16 cellular contexts compared by ENCODE assay signal in genomic region chr14:55136241-55136640, GRCh38. TPM values are rescaled to one million over a fixed set of nuclear protein-coding genes. Genes with fewer than 3 reads are reported as not detected.
DNase-seq lines count a peak whose midpoint lies in the region; ATAC-seq and TF ChIP-seq lines count a peak whose summit lies in the region.
"Had no signal": no experiment of that assay in that cellular context is flagged by ENCODE, and none has a peak within 500 bp of the region (broad histone marks: within the 10 kb centered on the region; RNA-seq: fewer than 3 reads in every experiment).

No MANE protein-coding gene starts in this region.

- peak overlapping the region; percentile 47; the same call in 1 of the 3 replicates for H2BK15ac ChIP-seq in IMR-90 (ENCODE audit: low read depth, low read length)

- no peak for TF ChIP-seq RAD21 in IMR-90 (IDR thresholded peaks at IDR 0.05; ENCODE audit: low read length)

- peak overlapping the region; percentile 71 for H2BK5ac ChIP-seq in IMR-90 (ENCODE audit: low read depth, low read length, poor library complexity, severe bottlenecking)

- peaks cover 4% of the 10 kb centered on the region for H3K27me3 Mint-ChIP-seq in type B pancreatic cell
- H3K27me3 Mint-ChIP-seq in activated CD4-positive, alpha-beta T cell treated with anti-CD3 and anti-CD28 coated beads for 36 hours, result peaks cover 5% of the 10 kb centered on the region
- H3K27me3 Mint-ChIP-seq: activated naive CD8-positive, alpha-beta T cell; CD4-positive, CD25-positive, alpha-beta regulatory T cell had no signal

- CTCF ChIA-PET in IMR-90 (lab: Yijun Ruan, JAX) (interaction anchor here (0.7 to 1.4 kb wide), 2 partner anchors 45 to 64 kb away, joined by 3 to 7 read pairs; no protein-coding TSS in a partner anchor), mammary epithelial cell (lab: Charles Lee; ENCODE audit: low non-redundant PET) (no interaction called here)
- CTCF ChIA-PET in activated CD4-positive, alpha-beta T cell treated with anti-CD3 and anti-CD28 coated beads for 36 hours (lab: Charles Lee), result interaction anchor here (0.5 kb wide), 1 partner anchor 18 kb away, joined by 3 read pairs; no protein-coding TSS in a partner anchor

- H3K9me1 ChIP-seq in IMR-90 (ENCODE audit: insufficient read depth, low read length), result peaks cover 35% of the 10 kb centered on the region

- no peak overlapping the region for H2BK120ac ChIP-seq in IMR-90 (ENCODE audit: low read depth, low read length)

- H4K5ac ChIP-seq in IMR-90 (ENCODE audit: low read depth, low read length), result no peak overlapping the region

- no peak overlapping the region for H3K23ac ChIP-seq in IMR-90 (ENCODE audit: low read depth, low read length)

- intact Hi-C loops in IMR-90 (cut with micrococcal nuclease), result loop anchor here (2.0 kb wide), 1 partner anchor 47 kb away; no protein-coding TSS in a partner anchor
- intact Hi-C loops in mammary epithelial cell (cut with micrococcal nuclease), result loop anchor here (1.0 kb wide), 1 partner anchor 47 kb away; no protein-coding TSS in a partner anchor
- intact Hi-C loops in activated CD4-positive, alpha-beta T cell treated with anti-CD3 and anti-CD28 coated beads for 36 hours (cut with DNase I, micrococcal nuclease), result no loop called here

- no peak for TF ChIP-seq POLR2A in IMR-90 (IDR thresholded peaks at IDR 0.05; ENCODE audit: low read depth, low read length)

- H3K9ac ChIP-seq in IMR-90 (ENCODE audit: low read depth, low read length) (peak overlapping the region; percentile 52; the same call in 1 of the 2 replicates), mammary epithelial cell (ENCODE audit: insufficient read depth, low read length) (no peak overlapping the region)
- H3K9ac ChIP-seq: parathyroid adenoma had no signal

- no peak overlapping the region for H3K56ac ChIP-seq in IMR-90 (ENCODE audit: extremely low read depth, insufficient read depth, low read length)

- TF ChIP-seq CTCF in IMR-90 (conservative IDR thresholded peaks at IDR 0.05; ENCODE audit: low read depth, low read length) (no peak), mammary epithelial cell (conservative IDR thresholded peaks at IDR 0.05 in 1 of 2, IDR thresholded peaks at IDR 0.05 in 1 of 2; ENCODE audit: extremely low read depth in 1 of 2, insufficient read depth in 1 of 2, low read depth in 1 of 2, low read length in 2 of 2) (no peak), type B pancreatic cell (conservative IDR thresholded peaks at IDR 0.05) (no peak)

- H3K27ac ChIP-seq in IMR-90 (ENCODE audit: insufficient read depth, low read length) (no peak overlapping the region; the same call in 1 of the 2 replicates), mammary epithelial cell (ENCODE audit: insufficient read depth, low read depth, low read length) (no peak overlapping the region)

- no peak overlapping the region for H2AK9ac ChIP-seq in IMR-90 (replicated peaks; ENCODE audit: low read depth, low read length, poor library complexity)

- H3K27ac Mint-ChIP-seq in type B pancreatic cell, result peak overlapping the region; percentile 67
- H3K27ac Mint-ChIP-seq in activated CD4-positive, alpha-beta T cell treated with anti-CD3 and anti-CD28 coated beads for 36 hours, result no peak overlapping the region
- H3K27ac Mint-ChIP-seq: activated naive CD8-positive, alpha-beta T cell; CD4-positive, CD25-positive, alpha-beta regulatory T cell had no signal

- no peak overlapping the region for H3K4me3 Mint-ChIP-seq in type B pancreatic cell
- no peak overlapping the region for H3K4me3 Mint-ChIP-seq in activated CD4-positive, alpha-beta T cell treated with anti-CD3 and anti-CD28 coated beads for 36 hours
- H3K4me3 Mint-ChIP-seq: activated naive CD8-positive, alpha-beta T cell had no signal

- no peak overlapping the region for H3K4me2 ChIP-seq in IMR-90 (ENCODE audit: low read depth, low read length)
- H3K4me2 ChIP-seq in mammary epithelial cell (ENCODE audit: insufficient read depth, low read depth, low read length), result no peak overlapping the region

- BruUV-seq in IMR-90 (replicated peaks; lab: Mats Ljungman, UMichigan) (no TSS peak), mammary epithelial cell (replicated peaks; lab: Mats Ljungman, UMichigan) (no TSS peak)

- H3K36me3 ChIP-seq in IMR-90 (ENCODE audit: control insufficient read depth, insufficient read depth, low read length), result peaks cover 31% of the 10 kb centered on the region
- H3K36me3 ChIP-seq in mammary epithelial cell (ENCODE audit: insufficient read depth, low read length), result peaks cover 22% of the 10 kb centered on the region

- in situ Hi-C loops in IMR-90 (cut with MboI; ENCODE audit: low sequenced_read_pairs) (no loop called here), mammary epithelial cell (cut with MboI; ENCODE audit: low sequenced_read_pairs in 2 of 2) (no loop called here)

- peak overlapping the region; percentile 60 for H3K14ac ChIP-seq in IMR-90 (replicated peaks; ENCODE audit: low read depth, low read length)

- H3K4me1 ChIP-seq in IMR-90 (ENCODE audit: control insufficient read depth, insufficient read depth, low read length) (peaks cover 14% of the 10 kb centered on the region), mammary epithelial cell (ENCODE audit: insufficient read depth, low read length) (peaks cover 20% of the 10 kb centered on the region)
- H3K4me1 ChIP-seq: parathyroid adenoma had no signal

- H3K79me2 ChIP-seq in mammary epithelial cell (ENCODE audit: insufficient read depth, low read length), result peaks cover 80% of the 10 kb centered on the region

- peaks cover 59% of the 10 kb centered on the region for H4K20me1 ChIP-seq in IMR-90 (ENCODE audit: insufficient read depth, low read length)
- no peaks in the 10 kb centered on the region for H4K20me1 ChIP-seq in mammary epithelial cell (ENCODE audit: insufficient read depth, low read length)

- WGBS in IMR-90 (ENCODE audit: extremely low coverage in 2 of 2, insufficient read length in 1 of 2), 2 experiments, result no CpG with 5 or more reads among the region's 3 CpGs
- 75% methylated on average over 3 of the region's 3 CpGs for WGBS in mammary epithelial cell (ENCODE audit: low coverage, missing lambda C conversion rate)

- peak overlapping the region; percentile 68; the same call in 1 of the 2 replicates for H3K4ac ChIP-seq in IMR-90 (ENCODE audit: low read depth, low read length)

- H2BK20ac ChIP-seq in IMR-90 (ENCODE audit: low read depth, low read length), result no peak overlapping the region

- no peak overlapping the region for H3K4me3 ChIP-seq in IMR-90 (ENCODE audit: insufficient read depth, low read depth, low read length)
- no peak overlapping the region for H3K4me3 ChIP-seq in mammary epithelial cell (replicated peaks in 1 of 3; ENCODE audit: insufficient read depth in 1 of 3, low read depth in 2 of 3, low read length in 3 of 3)

- peak; percentile 54 for ATAC-seq in IMR-90 (ENCODE audit: low read depth)
- ATAC-seq in activated CD4-positive, alpha-beta T cell treated with anti-CD3 and anti-CD28 coated beads for 36 hours, result no peak
- ATAC-seq in HG02840 (IDR thresholded peaks at IDR 0.05; ENCODE audit: low FRiP score, unreplicated experiment), result no peak

- peaks cover 41% of the 10 kb centered on the region for H3K36me3 Mint-ChIP-seq in type B pancreatic cell
- H3K36me3 Mint-ChIP-seq in activated CD4-positive, alpha-beta T cell treated with anti-CD3 and anti-CD28 coated beads for 36 hours (ENCODE audit: low read depth), result no peaks in the 10 kb centered on the region
- H3K36me3 Mint-ChIP-seq: activated naive CD8-positive, alpha-beta T cell had no signal

- no peak overlapping the region for H4K8ac ChIP-seq in IMR-90 (ENCODE audit: low read depth in 2 of 2, low read length in 2 of 2)

- H3K79me1 ChIP-seq in IMR-90 (ENCODE audit: low read depth in 1 of 2, low read length in 2 of 2), result peaks cover 53 to 88% of the 10 kb centered on the region in 2 experiments

- POLR2A ChIA-PET in IMR-90 (lab: Charles Lee; ENCODE audit: unreplicated experiment), result interaction anchor here (0.9 kb wide), 1 partner anchor 28 kb away, joined by 5 read pairs; no protein-coding TSS in a partner anchor
- POLR2A ChIA-PET in activated CD4-positive, alpha-beta T cell treated with anti-CD3 and anti-CD28 coated beads for 36 hours (lab: Charles Lee), result interaction anchor here (0.6 kb wide), 1 partner anchor 24 kb away, joined by 4 read pairs; no protein-coding TSS in a partner anchor

- peak overlapping the region; percentile 87; the same call in 1 of the 2 replicates for H2AK5ac ChIP-seq in IMR-90 (ENCODE audit: low read depth, low read length)

- dilution Hi-C loops in IMR-90 (cut with HindIII; ENCODE audit: low sequenced_read_pairs, unreplicated experiment), result no loop called here
- dilution Hi-C loops in mammary epithelial cell (cut with HindIII; ENCODE audit: low sequenced_read_pairs), result loop anchor here (5.0 kb wide), 1 partner anchor 51 kb away; no protein-coding TSS in a partner anchor

- no peaks in the 10 kb centered on the region for H3K9me3 Mint-ChIP-seq in type B pancreatic cell
- H3K9me3 Mint-ChIP-seq in activated CD4-positive, alpha-beta T cell treated with anti-CD3 and anti-CD28 coated beads for 36 hours (ENCODE audit: low read depth), result no peaks in the 10 kb centered on the region
- H3K9me3 Mint-ChIP-seq: CD4-positive, CD25-positive, alpha-beta regulatory T cell had no signal

- H4K91ac ChIP-seq in IMR-90 (ENCODE audit: insufficient read depth, low read depth, low read length), result no peak overlapping the region

- DNase-seq in IMR-90 (peak; percentile 79), mammary epithelial cell (peak; percentile 36), iris pigment epithelial cell (ENCODE audit: low read depth) (peak; percentile 67), type B pancreatic cell (ENCODE audit: extremely low spot score, unreplicated experiment) (no peak), NCI-H2171 (lab: John Stamatoyannopoulos, UW) (no peak)
- DNase-seq in activated CD4-positive, alpha-beta T cell treated with anti-CD3 and anti-CD28 coated beads for 36 hours, result no peak
- DNase-seq: activated CD4-positive, alpha-beta T cell treated with anti-CD3 and anti-CD28 coated beads for 4 hours; CD4-positive, CD25-positive, alpha-beta regulatory T cell; cortex of kidney; NCI-H1694 treated with DMSO at 0.1 percent for 48 hours; NCI-H69; Peyer's patch; stimulated activated CD4-positive, alpha-beta T cell treated with anti-CD3 and anti-CD28 coated beads, Interleukin-15, amount 100 ng/mL, for 24 hours had no signal

- H3K27me3 ChIP-seq in IMR-90 (ENCODE audit: control insufficient read depth, insufficient read depth, low read length) (no peaks in the 10 kb centered on the region), mammary epithelial cell (ENCODE audit: insufficient read depth, low read length) (no peaks in the 10 kb centered on the region)
- H3K27me3 ChIP-seq: Peyer's patch had no signal

- no peak overlapping the region for H2AFZ ChIP-seq in IMR-90 (replicated peaks; ENCODE audit: low read length, poor library complexity)
- no peak overlapping the region for H2AFZ ChIP-seq in mammary epithelial cell (ENCODE audit: low read depth, low read length)
- H2AFZ ChIP-seq: parathyroid adenoma had no signal

- no peak overlapping the region for H3K18ac ChIP-seq in IMR-90 (ENCODE audit: low read depth, low read length)

- H3K9me3 ChIP-seq in IMR-90 (ENCODE audit: control insufficient read depth, insufficient read depth, low read length) (no peaks in the 10 kb centered on the region), mammary epithelial cell (replicated peaks; ENCODE audit: insufficient read depth, low read length) (no peaks in the 10 kb centered on the region)
- H3K9me3 ChIP-seq: Peyer's patch had no signal

- peaks cover 21% of the 10 kb centered on the region for H3K4me1 Mint-ChIP-seq in type B pancreatic cell (ENCODE audit: unreplicated experiment)
- no peaks in the 10 kb centered on the region for H3K4me1 Mint-ChIP-seq in activated CD4-positive, alpha-beta T cell treated with anti-CD3 and anti-CD28 coated beads for 36 hours

RNA-seq across cellular contexts. Expression of gene LGALS3, which starts 7.2 kb away (rescaled TPM):
- total RNA-seq in IMR-90 (2012; rRNA removed) (84.4 and 145 TPM in 2 replicates), mammary epithelial cell (100 to 1,000 TPM; 138 to 232 TPM), type B pancreatic cell (ENCODE audit: low replicate concordance) (120 and 497 TPM in 2 replicates)
- polyA plus RNA-seq in IMR-90 (2012; rRNA removed) (171 and 200 TPM in 2 replicates), mammary epithelial cell (156 TPM)
- polyA plus RNA-seq in IMR-90 (2012; cell fraction: cytosol; rRNA removed), result 106 and 210 TPM in 2 replicates
- polyA plus RNA-seq in IMR-90 (2012; cell fraction: nucleus; rRNA removed; ENCODE audit: low replicate concordance), result 122 and 127 TPM in 2 replicates
- polyA minus RNA-seq in mammary epithelial cell, result 47.3 TPM
- total RNA-seq in activated CD4-positive, alpha-beta T cell treated with anti-CD3 and anti-CD28 coated beads for 36 hours, result 1 to 10 TPM; 6.5 to 7.8 TPM

RNA-seq across cellular contexts. Expression of gene DLGAP5, which starts 55.1 kb away (rescaled TPM):
- total RNA-seq in IMR-90 (2012; rRNA removed), result 19.0 and 40.3 TPM in 2 replicates
- polyA plus RNA-seq in IMR-90 (2012; rRNA removed), result 11.3 and 14.9 TPM in 2 replicates
- 0.91 and 1.9 TPM in 2 replicates for polyA plus RNA-seq in IMR-90 (2012; cell fraction: cytosol; rRNA removed)
- polyA plus RNA-seq in IMR-90 (2012; cell fraction: nucleus; rRNA removed; ENCODE audit: low replicate concordance), result 0.82 and 5.4 TPM in 2 replicates
- total RNA-seq in mammary epithelial cell, result 10 to 100 TPM in 1 of 2 donors, under 1 TPM in 1; 0.50 to 33.9 TPM
- 18.1 TPM for polyA plus RNA-seq in mammary epithelial cell
- 3.8 TPM for polyA minus RNA-seq in mammary epithelial cell
- total RNA-seq in type B pancreatic cell (ENCODE audit: low replicate concordance), result 18.8 and 58.8 TPM in 2 replicates
- total RNA-seq in activated CD4-positive, alpha-beta T cell treated with anti-CD3 and anti-CD28 coated beads for 36 hours, result 100 to 1,000 TPM in 1 of 2 experiments, 10 to 100 TPM in 1; 97.4 to 100 TPM

Comparison
In these comparisons a context has a peak if more than half of its experiments do, and no peak if none do; other contexts are left out.
1. DNase-seq: peak in IMR-90 (single experiment), mammary epithelial cell (single experiment) and iris pigment epithelial cell (single experiment); none in type B pancreatic cell (single experiment), NCI-H2171 (single experiment) and activated CD4-positive, alpha-beta T cell treated with anti-CD3 and anti-CD28 coated beads for 36 hours (single experiment).
2. intact Hi-C loops: an anchor here in IMR-90 (2.0 kb wide) and mammary epithelial cell (1.0 kb wide); none called in activated CD4-positive, alpha-beta T cell treated with anti-CD3 and anti-CD28 coated beads for 36 hours.